Comparison of ENCODE assay signal across 8 cellular contexts in the genomic region with DNA sequence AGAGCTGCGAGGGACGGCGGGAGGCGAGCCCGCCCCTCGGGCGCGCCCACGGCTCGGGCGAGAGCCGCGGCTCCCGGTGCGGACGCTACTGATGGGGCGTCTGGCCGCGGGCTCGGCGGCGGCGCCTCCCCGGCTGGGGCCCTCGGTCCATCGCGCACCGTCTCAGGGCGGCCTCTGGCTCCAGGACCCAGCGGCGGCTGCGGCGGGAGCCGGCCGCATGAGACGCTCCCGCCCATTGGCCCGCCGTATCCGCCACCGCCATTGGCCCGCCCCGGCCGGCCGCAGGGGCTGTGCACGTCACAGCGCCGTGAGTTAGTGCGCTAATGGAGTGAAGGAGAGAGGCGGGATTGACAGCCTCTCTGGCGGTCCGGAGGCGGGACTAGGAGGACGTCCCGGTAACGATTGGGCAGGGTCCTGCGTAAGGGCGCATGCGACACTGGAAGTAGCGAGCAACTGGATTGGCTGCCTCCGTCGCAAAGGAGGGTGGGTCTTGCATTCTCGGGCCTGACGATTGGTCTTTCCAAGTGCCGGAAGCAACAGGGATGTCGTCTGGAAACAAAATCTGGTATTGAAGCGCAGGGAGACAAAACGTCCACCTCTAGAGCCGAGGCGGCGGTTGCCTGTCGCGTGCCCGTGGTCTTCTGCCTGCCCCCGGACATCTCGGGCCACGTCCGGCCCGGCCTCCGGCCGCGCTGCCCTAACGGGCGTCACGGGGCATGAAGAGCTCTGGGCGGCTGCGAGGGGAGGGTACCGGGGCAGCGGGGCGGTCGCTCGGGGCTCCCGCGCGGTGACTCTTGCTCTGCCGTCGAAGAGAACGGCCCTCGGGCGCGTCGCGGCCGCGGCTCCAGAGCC. TPM values are rescaled to one million over a fixed set of nuclear protein-coding genes. Genes with fewer than 3 reads are reported as not detected.
DNase-seq lines count a peak whose midpoint lies in the region; ATAC-seq and TF ChIP-seq lines count a peak whose summit lies in the region.

A gene (minus strand): TSS at position 176 of the 852 bp plus-strand sequence. CDS start 173,542 bp downstream, outside the sequence.

- H3K4me3 Mint-ChIP-seq in chondrocyte (ENCODE audit: unreplicated experiment), result peak within 1 kb of the TSS; percentile 87

- peak; percentile 75 for ATAC-seq in HG03439 (IDR thresholded peaks at IDR 0.05; ENCODE audit: unreplicated experiment)

- H3K36me3 ChIP-seq in kidney epithelial cell (ENCODE audit: control insufficient read depth, insufficient read depth, low read length), result no peaks in the 10 kb centered on the region

- H3K4me3 ChIP-seq in kidney epithelial cell (ENCODE audit: low read depth, low read length), result peak within 1 kb of the TSS; percentile 79

- peak within 1 kb of the TSS; percentile 99 for H3K27ac Mint-ChIP-seq in chondrocyte (ENCODE audit: unreplicated experiment)

- H3K36me3 Mint-ChIP-seq in chondrocyte (ENCODE audit: low read depth), result peaks cover 4% of the 10 kb centered on the region

- peak; percentile 80 for TF ChIP-seq POLR2A in GM19193 (IDR thresholded peaks at IDR 0.05; ENCODE audit: extremely low read depth, insufficient read depth, insufficient read length)

- no peaks in the 10 kb centered on the region for H3K27me3 ChIP-seq in kidney epithelial cell (ENCODE audit: control insufficient read depth, insufficient read depth, low read length)

- no peaks in the 10 kb centered on the region for H3K9me3 Mint-ChIP-seq in chondrocyte (ENCODE audit: low read depth)

- DNase-seq in AML-193 (lab: John Stamatoyannopoulos, UW) (peak; percentile 98 to 99), NCI-H510A treated with DMSO at 0.1 percent for 48 hours (lab: John Stamatoyannopoulos, UW) (peak; percentile 94), chondrocyte (ENCODE audit: low spot score) (peak; percentile 100), kidney epithelial cell (ENCODE audit: low read depth) (peak; percentile 97)
- peak; percentile 94 to 95 for DNase-seq in activated CD4-positive, alpha-beta T cell treated with anti-CD3 and anti-CD28 coated beads for 24 hours (ENCODE audit: low read depth in 2 of 2)
- DNase-seq in stimulated activated CD4-positive, alpha-beta T cell treated with anti-CD3 and anti-CD28 coated beads, Interleukin-15, amount 100 ng/mL, for 48 hours (ENCODE audit: low read depth in 2 of 2), result peak; percentile 97 to 99

- no peak for TF ChIP-seq CTCF in chondrocyte (IDR thresholded peaks at IDR 0.05)
- TF ChIP-seq CTCF in kidney epithelial cell (IDR thresholded peaks at IDR 0.05; ENCODE audit: insufficient read depth, low read length, poor library complexity, severe bottlenecking), result no peak

- no peaks in the 10 kb centered on the region for H3K27me3 Mint-ChIP-seq in chondrocyte (ENCODE audit: low read depth)

- peaks cover 57% of the 10 kb centered on the region for H3K4me1 Mint-ChIP-seq in chondrocyte (ENCODE audit: low read depth)

RNA-seq across cellular contexts. Expression of the gene that starts here (rescaled TPM):
- total RNA-seq in chondrocyte (106 to 185 TPM (median 180 TPM) in 3 replicates), kidney epithelial cell (133 and 171 TPM in 2 replicates)

Comparison
In these comparisons a context has a peak if more than half of its experiments do, and no peak if none do; other contexts are left out.
1. Peak in every context shown above with its lines: DNase-seq, ATAC-seq and H3K4me3 ChIP-seq.